Comparison of ENCODE assay signal across 8 cellular contexts in genomic region chr3:12841085-12841969, GRCh38. TPM values are rescaled to one million over a fixed set of nuclear protein-coding genes. Genes with fewer than 3 reads are reported as not detected.
DNase-seq lines count a peak whose midpoint lies in the region; ATAC-seq, FAIRE-seq and TF ChIP-seq lines count a peak whose summit lies in the region.

Gene RPL32, minus strand, starts transcription at chr3:12841565. Its CDS starts 1,328 bp downstream, at chr3:12840237.

- H3K9me2 ChIP-seq in OCI-LY1 (ENCODE audit: low read depth, low read length) = no peaks in the 10 kb centered on the region

- POLR2A ChIA-PET in endothelial cell of umbilical vein (lab: Charles Lee) = interaction anchor here (1.3 to 1.7 kb wide), 2 partner anchors 9 to 31 kb away, joined by 6 to 7 read pairs; no protein-coding TSS in a partner anchor

- H3K4me1 ChIP-seq in OCI-LY1 (ENCODE audit: insufficient read depth, low read length, severe bottlenecking) (peaks cover 32% of the 10 kb centered on the region), endothelial cell of umbilical vein (ENCODE audit: control insufficient read depth, extremely low read depth, insufficient read depth, low read length) (peaks cover 26% of the 10 kb centered on the region)

- TF ChIP-seq CTCF in OCI-LY1 (IDR thresholded peaks at IDR 0.05; ENCODE audit: low read length) = peak; percentile 85
- TF ChIP-seq CTCF in endothelial cell of umbilical vein (IDR thresholded peaks at IDR 0.05; ENCODE audit: extremely low read depth in 1 of 2, insufficient read depth in 1 of 2, low read depth in 1 of 2, low read length in 2 of 2) = peak; percentile 74 to 87

- H3K36me3 ChIP-seq in OCI-LY1 (ENCODE audit: insufficient read depth, low read length) (peaks cover 47% of the 10 kb centered on the region), endothelial cell of umbilical vein (ENCODE audit: control insufficient read depth in 2 of 2, extremely low read depth in 1 of 2, insufficient read depth in 2 of 2, low read length in 2 of 2) (peaks cover 23 to 24% of the 10 kb centered on the region in 2 experiments)

- H3K4me3 ChIP-seq in OCI-LY1 (ENCODE audit: low read depth, low read length, poor library complexity, severe bottlenecking) (peak within 1 kb of the TSS; percentile 98), endothelial cell of umbilical vein (replicated peaks in 1 of 3; ENCODE audit: insufficient read depth in 1 of 3, low read depth in 1 of 3, low read length in 3 of 3) (peak within 1 kb of the TSS; percentile 88 to 98 (median 91))

- no peaks in the 10 kb centered on the region for H3K9me3 ChIP-seq in OCI-LY1 (ENCODE audit: low read length)
- no peaks in the 10 kb centered on the region for H3K9me3 ChIP-seq in endothelial cell of umbilical vein (replicated peaks; ENCODE audit: control insufficient read depth, insufficient read depth, low read length)

- H3K27ac ChIP-seq in OCI-LY1 (ENCODE audit: low read depth, low read length, poor library complexity, severe bottlenecking) = peak within 1 kb of the TSS; percentile 71
- peak within 1 kb of the TSS; percentile 95 for H3K27ac ChIP-seq in endothelial cell of umbilical vein (ENCODE audit: insufficient read depth, low read depth, low read length)

- H3F3A ChIP-seq in OCI-LY1 (ENCODE audit: insufficient read depth, low read length) = no peaks in the 10 kb centered on the region

- dilution Hi-C loops in endothelial cell of umbilical vein (cut with MboI; ENCODE audit: extremely low pct_ligation_motif_present, low sequenced_read_pairs) = no loop called here

- CTCF ChIA-PET in endothelial cell of umbilical vein (lab: Charles Lee) = interaction anchor here (0.8 to 3.5 kb wide), 24 partner anchors 9 to 178 kb away, joined by 3 to 19 read pairs (median 4); partner anchors contain the start of genes CAND2 and RAF1

- H2AFZ ChIP-seq in OCI-LY1 (ENCODE audit: low read length) (peak within 1 kb of the TSS; percentile 17; the same call in 1 of the 2 replicates), endothelial cell of umbilical vein (ENCODE audit: low read depth, low read length) (peak within 1 kb of the TSS; percentile 84)

- ATAC-seq in GM21515 (IDR thresholded peaks at IDR 0.05; ENCODE audit: unreplicated experiment) = peak; percentile 88

- H3K79me2 ChIP-seq in OCI-LY1 (ENCODE audit: insufficient read depth, low read length) (peaks cover 37% of the 10 kb centered on the region), endothelial cell of umbilical vein (ENCODE audit: control insufficient read depth, insufficient read depth, low read length) (peaks cover 50% of the 10 kb centered on the region)

- intact Hi-C loops in endothelial cell of umbilical vein (cut with micrococcal nuclease) = loop anchor here (1.0 to 5.0 kb wide), 5 partner anchors 31 to 284 kb away; partner anchors contain the start of genes MKRN2 and RAF1

- H4K20me1 ChIP-seq in OCI-LY1 (ENCODE audit: insufficient read depth, low read length) = 0 out of 2 replicates have a peak, but pooled peaks cover 3% of the 10 kb centered on the region
- peaks cover 9% of the 10 kb centered on the region for H4K20me1 ChIP-seq in endothelial cell of umbilical vein (replicated peaks; ENCODE audit: control insufficient read depth, extremely low read depth, insufficient read depth, low read length)

- TF ChIP-seq POLR2A in endothelial cell of umbilical vein (IDR thresholded peaks at IDR 0.05; ENCODE audit: low read depth, low read length) = peak; percentile 98

- BruUV-seq in endothelial cell of umbilical vein (replicated peaks; lab: Mats Ljungman, UMichigan) = TSS peak; percentile 67

- DNase-seq in DMS 273 (lab: John Stamatoyannopoulos, UW; ENCODE audit: unreplicated experiment) (peak; percentile 94), HuH-7 (ENCODE audit: low spot score) (peak; percentile 96), endothelial cell of umbilical vein (ENCODE audit: low read depth, low spot score) (peak; percentile 97), midbrain (lab: John Stamatoyannopoulos, UW) (peak; percentile 96)
- peak; percentile 80 for DNase-seq in activated CD8-positive, alpha-beta memory T cell treated with anti-CD3 and anti-CD28 coated beads, Interleukin-2, amount 50 U/mL, for 4 hours
- peak; percentile 66 to 73 for DNase-seq in stimulated activated CD8-positive, alpha-beta memory T cell treated with anti-CD3 and anti-CD28 coated beads, Interleukin-2, amount 100 ng/mL, for 1 hour (ENCODE audit: low read depth in 2 of 2)

- peak within 1 kb of the TSS; percentile 79 for H3K4me2 ChIP-seq in OCI-LY1 (ENCODE audit: low read length)
- peak within 1 kb of the TSS; percentile 80 for H3K4me2 ChIP-seq in endothelial cell of umbilical vein (ENCODE audit: insufficient read depth, low read length)

- peak; percentile 90 for FAIRE-seq in endothelial cell of umbilical vein (lab: Jason Lieb, UNC)

- peak within 1 kb of the TSS; percentile 98 for H3K9ac ChIP-seq in OCI-LY1 (ENCODE audit: low read length)
- H3K9ac ChIP-seq in endothelial cell of umbilical vein (replicated peaks; ENCODE audit: extremely low read depth, insufficient read depth, low read length) = peak within 1 kb of the TSS; percentile 95

- H3K9me1 ChIP-seq in endothelial cell of umbilical vein (replicated peaks; ENCODE audit: control insufficient read depth, extremely low read depth, insufficient read depth, low read length) = no peaks in the 10 kb centered on the region

- H3K27me3 ChIP-seq in OCI-LY1 (ENCODE audit: insufficient read depth, low read length) (peaks cover 3% of the 10 kb centered on the region; the same call in 1 of the 2 replicates), endothelial cell of umbilical vein (ENCODE audit: control insufficient read depth in 2 of 2, insufficient read depth in 2 of 2, low read length in 2 of 2) (no peaks in the 10 kb centered on the region)

TF ChIP-seq in endothelial cell of umbilical vein, 7 proteins besides CTCF, POLR2A, EP300 and RAD21:
- TF ChIP-seq MAX (IDR thresholded peaks at IDR 0.05; ENCODE audit: insufficient read depth, insufficient read length) = peak; percentile 48
- TF ChIP-seq MYC (IDR thresholded peaks at IDR 0.05; ENCODE audit: low read depth, low read length) = peak; percentile 88
- TF ChIP-seq POLR2AphosphoS5 (IDR thresholded peaks at IDR 0.05; ENCODE audit: insufficient read depth, low read depth, low read length) = peak; percentile 92
- no peak for TF ChIP-seq GATA2 (IDR thresholded peaks at IDR 0.05; ENCODE audit: insufficient read depth, insufficient read length, low read depth, low read length)

RNA-seq across cellular contexts. Expression of gene RPL32, which starts in this region (rescaled TPM):
- total RNA-seq in endothelial cell of umbilical vein = 1,569 and 1,588 TPM in 2 replicates
- 1,075 and 1,147 TPM in 2 replicates for polyA plus RNA-seq in endothelial cell of umbilical vein
- polyA plus RNA-seq in endothelial cell of umbilical vein (2011; cell fraction: cytosol; rRNA removed) = 2,635 and 2,809 TPM in 2 replicates
- polyA plus RNA-seq in endothelial cell of umbilical vein (2011; cell fraction: nucleus; rRNA removed) = 625 and 809 TPM in 2 replicates
- polyA plus RNA-seq in endothelial cell of umbilical vein (2012) = 2,664 and 2,727 TPM in 2 replicates
- 900 and 946 TPM in 2 replicates for polyA minus RNA-seq in endothelial cell of umbilical vein
- 1,391 TPM for polyA minus RNA-seq in endothelial cell of umbilical vein (2011; cell fraction: cytosol; rRNA and poly(A)+ RNA removed)
- polyA minus RNA-seq in endothelial cell of umbilical vein (2011; cell fraction: nucleus; rRNA and poly(A)+ RNA removed) = 141 and 162 TPM in 2 replicates

Comparison
In these comparisons a context has a peak if more than half of its experiments do, and no peak if none do; other contexts are left out.
1. Peak in every context shown above with its lines: DNase-seq, ATAC-seq, H3K4me3 ChIP-seq and H3K27ac ChIP-seq.